In genomic region chr22:17007852-17008731, GRCh38 we compare ENCODE assay signal across 28 cellular contexts. TPM values are rescaled to one million over a fixed set of nuclear protein-coding genes. Genes with fewer than 3 reads are reported as not detected.
"Had no signal": no experiment of that assay in that cellular context is flagged by ENCODE, and none has a peak within 500 bp of the region (broad histone marks: within the 10 kb centered on the region; RNA-seq: fewer than 3 reads in every experiment).

TSS of gene GAB4 (minus strand) at chr22:17008222. CDS start at chr22:17008114, 108 bp downstream.

- H3K27ac Mint-ChIP-seq: activated B cell treated with CpG ODN at 0.5 μM for 24 hours; activated CD4-positive, alpha-beta T cell treated with anti-CD3 and anti-CD28 coated beads, Interleukin-2, amount 10 ng/mL, durations not matched to agents 24 days and 14 days; activated CD8-positive, alpha-beta T cell treated with anti-CD3 and anti-CD28 coated beads, Interleukin-2, amount 10 ng/mL, durations not matched to agents 7 days and 5 days; activated naive CD8-positive, alpha-beta T cell treated with anti-CD3 and anti-CD28 coated beads, Interleukin-2, amount 10 ng/mL, durations not matched to agents 7 days and 5 days; effector memory CD8-positive, alpha-beta T cell; memory B cell; naive thymus-derived CD4-positive, alpha-beta T cell; progenitor cell of endocrine pancreas; stimulated activated naive CD8-positive, alpha-beta T cell treated with anti-CD3 and anti-CD28 coated beads, Interleukin-15, Interleukin-2, amounts not matched to agents 100 ng/mL and 50 ng/mL, for 24 hours had no signal

- H3K36me3 ChIP-seq: gastrocnemius medialis, heart left ventricle had no signal

- H3K4me1 ChIP-seq: gastrocnemius medialis, heart left ventricle had no signal

- ATAC-seq: activated CD8-positive, alpha-beta T cell treated with anti-CD3 and anti-CD28 coated beads, Interleukin-2, amount 10 ng/mL, durations not matched to agents 7 days and 5 days; effector memory CD8-positive, alpha-beta T cell; gastrocnemius medialis; heart left ventricle; left ventricle myocardium superior; mucosa of descending colon; naive thymus-derived CD4-positive, alpha-beta T cell had no signal

- H3K27ac ChIP-seq: gastrocnemius medialis, heart left ventricle had no signal

- H3K4me1 Mint-ChIP-seq: activated B cell treated with CpG ODN at 0.5 μM for 24 hours; activated CD4-positive, alpha-beta T cell treated with anti-CD3 and anti-CD28 coated beads, Interleukin-2, amount 10 ng/mL, durations not matched to agents 24 days and 14 days; activated naive CD8-positive, alpha-beta T cell treated with anti-CD3 and anti-CD28 coated beads, Interleukin-2, amount 10 ng/mL, durations not matched to agents 7 days and 5 days; memory B cell; naive thymus-derived CD4-positive, alpha-beta T cell had no signal

- H3K36me3 Mint-ChIP-seq: activated naive CD8-positive, alpha-beta T cell treated with anti-CD3 and anti-CD28 coated beads, Interleukin-2, amount 10 ng/mL, durations not matched to agents 7 days and 5 days had no signal

- H3K4me3 Mint-ChIP-seq: activated B cell treated with CpG ODN at 0.5 μM for 24 hours; activated CD4-positive, alpha-beta T cell treated with anti-CD3 and anti-CD28 coated beads, Interleukin-2, amount 10 ng/mL, durations not matched to agents 24 days and 14 days; activated CD8-positive, alpha-beta T cell treated with anti-CD3 and anti-CD28 coated beads, Interleukin-2, amount 10 ng/mL, durations not matched to agents 7 days and 5 days; activated naive CD8-positive, alpha-beta T cell treated with anti-CD3 and anti-CD28 coated beads, Interleukin-2, amount 10 ng/mL, durations not matched to agents 7 days and 5 days; effector memory CD8-positive, alpha-beta T cell; memory B cell; stimulated activated naive CD8-positive, alpha-beta T cell treated with anti-CD3 and anti-CD28 coated beads, Interleukin-15, Interleukin-2, amounts not matched to agents 100 ng/mL and 50 ng/mL, for 24 hours had no signal

- DNase-seq: activated B cell treated with CpG ODN at 0.5 μM for 24 hours; activated CD4-positive, alpha-beta T cell treated with anti-CD3 and anti-CD28 coated beads, Interleukin-2, amount 10 ng/mL, durations not matched to agents 24 days and 14 days; activated CD8-positive, alpha-beta memory T cell treated with anti-CD3 and anti-CD28 coated beads, Interleukin-2, amount 50 U/mL, for 4 hours; activated CD8-positive, alpha-beta T cell treated with anti-CD3 and anti-CD28 coated beads, Interleukin-2, amount 10 ng/mL, durations not matched to agents 7 days and 5 days; activated gamma-delta T cell treated with Interleukin-2 at 50 U/mL for 16 hours; activated naive CD8-positive, alpha-beta T cell treated with anti-CD3 and anti-CD28 coated beads, Interleukin-2, amount 10 ng/mL, durations not matched to agents 7 days and 5 days; activated T-cell treated with anti-CD3 and anti-CD28 coated beads, Interleukin-2, amount 50 U/mL, for 48 hours; dermis blood vessel endothelial cell; effector memory CD8-positive, alpha-beta T cell; gastrocnemius medialis; heart left ventricle; kidney glomerular epithelial cell; left ventricle myocardium superior; mucosa of descending colon; naive thymus-derived CD4-positive, alpha-beta T cell; nucleus accumbens; right cardiac atrium; small intestine; stimulated activated CD4-positive, alpha-beta T cell treated with anti-CD3 and anti-CD28 coated beads, Interleukin-4, amount 100 ng/mL, for 4 hours; stimulated activated CD8-positive, alpha-beta memory T cell treated with anti-CD3 and anti-CD28 coated beads, Interleukin-4, amount 100 ng/mL, for 48 hours; T-helper 2 cell had no signal

- H3K9me3 ChIP-seq: gastrocnemius medialis, mucosa of descending colon had no signal

- H3K4me3 ChIP-seq: gastrocnemius medialis, heart left ventricle, mucosa of descending colon had no signal

RNA-seq across cellular contexts. Expression of gene GAB4, which starts in this region (rescaled TPM):
- total RNA-seq: activated CD4-positive, alpha-beta T cell treated with anti-CD3 and anti-CD28 coated beads, Interleukin-2, amount 10 ng/mL, durations not matched to agents 24 days and 14 days; activated CD8-positive, alpha-beta T cell treated with anti-CD3 and anti-CD28 coated beads, Interleukin-2, amount 10 ng/mL, durations not matched to agents 7 days and 5 days; activated naive CD8-positive, alpha-beta T cell treated with anti-CD3 and anti-CD28 coated beads, Interleukin-2, amount 10 ng/mL, durations not matched to agents 7 days and 5 days; aorta; cerebellum; dermis blood vessel endothelial cell; epithelial cell of proximal tubule; gastrocnemius medialis; heart left ventricle; left ventricle myocardium superior; mucosa of descending colon; progenitor cell of endocrine pancreas; right cardiac atrium; temporal lobe had no signal
- polyA plus RNA-seq: aorta; heart left ventricle; naive thymus-derived CD4-positive, alpha-beta T cell; right cardiac atrium; small intestine had no signal
